11 cellular contexts compared by ENCODE assay signal in genomic region chr1:48227165-48228013, GRCh38. TPM values are rescaled to one million over a fixed set of nuclear protein-coding genes. Genes with fewer than 3 reads are reported as not detected.
DNase-seq lines count a peak whose midpoint lies in the region; ATAC-seq and TF ChIP-seq lines count a peak whose summit lies in the region.
"Had no signal": no experiment of that assay in that cellular context is flagged by ENCODE, and none has a peak within 500 bp of the region (broad histone marks: within the 10 kb centered on the region; RNA-seq: fewer than 3 reads in every experiment).

No MANE protein-coding gene starts in this region.

- H3K27ac ChIP-seq in heart left ventricle = no peak overlapping the region
- no peak overlapping the region for H3K27ac ChIP-seq in left ventricle myocardium inferior (replicated peaks)
- peak overlapping the region; percentile 74 for H3K27ac ChIP-seq in thymus (ENCODE audit: low read depth)
- no peak overlapping the region for H3K27ac ChIP-seq in ovary
- no peak overlapping the region for H3K27ac ChIP-seq in GM23338 (ENCODE audit: low read depth)
- H3K27ac ChIP-seq: C4-2B had no signal

- H3K4me2 ChIP-seq in GM23338 = no peak overlapping the region

- intact Hi-C loops in heart left ventricle (cut with DNase I) (loop anchor here in 1 of 10 donors (10.0 kb wide), 1 partner anchor 1053 kb away; no protein-coding TSS in a partner anchor), left ventricle myocardium inferior (cut with micrococcal nuclease) (no loop called here), ovary (cut with DNase I) (no loop called here)

- H3K4me1 Mint-ChIP-seq in activated T-helper 17 cell treated with anti-CD3 and anti-CD28 coated beads, Interleukin-2, amount 50 U/mL, for 72 hours = no peaks in the 10 kb centered on the region
- peaks cover 3% of the 10 kb centered on the region; the same call in 2 of the 3 replicates for H3K4me1 Mint-ChIP-seq in GM23338

- H3K36me3 Mint-ChIP-seq in activated T-helper 17 cell treated with anti-CD3 and anti-CD28 coated beads, Interleukin-2, amount 50 U/mL, for 72 hours (ENCODE audit: low read depth) = no peaks in the 10 kb centered on the region
- H3K36me3 Mint-ChIP-seq in GM23338 (ENCODE audit: low read depth) = no peaks in the 10 kb centered on the region

- DNase-seq in heart left ventricle (no peak), left ventricle myocardium inferior (no peak), ovary (no peak), omental fat pad (ENCODE audit: low spot score) (no peak), GM23338 (ENCODE audit: low spot score) (no peak)
- DNase-seq: NCI-H526 treated with DMSO at 0.1 percent for 48 hours, T-helper 9 cell had no signal

- H3K4me3 ChIP-seq in heart left ventricle = no peak overlapping the region
- H3K4me3 ChIP-seq in left ventricle myocardium inferior = no peak overlapping the region
- no peak overlapping the region for H3K4me3 ChIP-seq in thymus (ENCODE audit: low read length)
- no peak overlapping the region for H3K4me3 ChIP-seq in ovary
- no peak overlapping the region for H3K4me3 ChIP-seq in GM23338

- no peaks in the 10 kb centered on the region for H3K79me2 ChIP-seq in GM23338 (replicated peaks; ENCODE audit: insufficient read depth)

- TF ChIP-seq POLR2A in heart left ventricle (IDR thresholded peaks at IDR 0.05) (no peak), ovary (IDR thresholded peaks at IDR 0.05) (no peak)

- no peaks in the 10 kb centered on the region; the same call in 1 of the 2 replicates for H3K9me2 ChIP-seq in GM23338 (ENCODE audit: insufficient read depth)

- H3K9me3 ChIP-seq in heart left ventricle (no peaks in the 10 kb centered on the region), left ventricle myocardium inferior (replicated peaks) (no peaks in the 10 kb centered on the region), thymus (ENCODE audit: control insufficient read depth) (no peaks in the 10 kb centered on the region), ovary (no peaks in the 10 kb centered on the region)

- H4K20me1 ChIP-seq in GM23338 (replicated peaks; ENCODE audit: insufficient read depth) = no peaks in the 10 kb centered on the region

- no peaks in the 10 kb centered on the region for H3F3A ChIP-seq in GM23338 (replicated peaks; ENCODE audit: low read depth)

- H3K27me3 ChIP-seq in heart left ventricle (peaks cover 0 to 5% (median 0%) of the 10 kb centered on the region in 9 donors), left ventricle myocardium inferior (ENCODE audit: low read depth) (peaks cover 31% of the 10 kb centered on the region), thymus (ENCODE audit: control insufficient read depth, insufficient read depth) (no peaks in the 10 kb centered on the region), ovary (no peaks in the 10 kb centered on the region), GM23338 (ENCODE audit: insufficient read depth) (no peaks in the 10 kb centered on the region)

- no peaks in the 10 kb centered on the region for H3K9me3 Mint-ChIP-seq in activated T-helper 17 cell treated with anti-CD3 and anti-CD28 coated beads, Interleukin-2, amount 50 U/mL, for 72 hours
- no peaks in the 10 kb centered on the region for H3K9me3 Mint-ChIP-seq in GM23338

- H2AFZ ChIP-seq in GM23338 = no peak overlapping the region

- H3K27me3 Mint-ChIP-seq in activated T-helper 17 cell treated with anti-CD3 and anti-CD28 coated beads, Interleukin-2, amount 50 U/mL, for 72 hours = peaks cover 9% of the 10 kb centered on the region
- peaks cover 6% of the 10 kb centered on the region for H3K27me3 Mint-ChIP-seq in GM23338 (ENCODE audit: insufficient read depth, low read depth, poor library complexity)

- H3K4me3 Mint-ChIP-seq in activated T-helper 17 cell treated with anti-CD3 and anti-CD28 coated beads, Interleukin-2, amount 50 U/mL, for 72 hours = no peak overlapping the region
- H3K4me3 Mint-ChIP-seq in GM23338 = no peak overlapping the region

- no peaks in the 10 kb centered on the region for H3K36me3 ChIP-seq in heart left ventricle
- no peaks in the 10 kb centered on the region for H3K36me3 ChIP-seq in left ventricle myocardium inferior
- no peaks in the 10 kb centered on the region for H3K36me3 ChIP-seq in thymus (ENCODE audit: control insufficient read depth, insufficient read depth)
- no peaks in the 10 kb centered on the region for H3K36me3 ChIP-seq in ovary
- no peaks in the 10 kb centered on the region for H3K36me3 ChIP-seq in GM23338 (ENCODE audit: insufficient read depth)

- no peak for TF ChIP-seq EP300 in ovary (IDR thresholded peaks at IDR 0.05)

- peaks cover 0 to 17% (median 0%) of the 10 kb centered on the region in 12 donors for H3K4me1 ChIP-seq in heart left ventricle
- H3K4me1 ChIP-seq in left ventricle myocardium inferior = no peaks in the 10 kb centered on the region
- H3K4me1 ChIP-seq in thymus (ENCODE audit: control insufficient read depth, insufficient read depth, low read length) = no peaks in the 10 kb centered on the region
- no peaks in the 10 kb centered on the region for H3K4me1 ChIP-seq in ovary (ENCODE audit: insufficient read depth)
- no peaks in the 10 kb centered on the region; the same call in 1 of the 2 replicates for H3K4me1 ChIP-seq in GM23338 (ENCODE audit: insufficient read depth)

- ATAC-seq in heart left ventricle (peak in 3 of 4 donors; percentile 31 to 53 (median 32)), HG03442 (IDR thresholded peaks at IDR 0.05; ENCODE audit: unreplicated experiment) (peak; percentile 49), omental fat pad (ENCODE audit: low FRiP score) (no peak), GM23338 (no peak)
- ATAC-seq in activated T-helper 17 cell treated with anti-CD3 and anti-CD28 coated beads, Interleukin-2, amount 50 U/mL, for 72 hours (replicated peaks) = peak; percentile 28

- H3K27ac Mint-ChIP-seq in activated T-helper 17 cell treated with anti-CD3 and anti-CD28 coated beads, Interleukin-2, amount 50 U/mL, for 72 hours = no peak overlapping the region
- no peak overlapping the region for H3K27ac Mint-ChIP-seq in GM23338

- no peak for TF ChIP-seq CTCF in heart left ventricle (IDR thresholded peaks at IDR 0.05)
- no peak for TF ChIP-seq CTCF in left ventricle myocardium inferior (IDR thresholded peaks at IDR 0.05; ENCODE audit: borderline replicate concordance)
- no peak for TF ChIP-seq CTCF in ovary (IDR thresholded peaks at IDR 0.05)
- TF ChIP-seq CTCF in omental fat pad (IDR thresholded peaks at IDR 0.05) = no peak
- no peak for TF ChIP-seq CTCF in GM23338 (conservative IDR thresholded peaks at IDR 0.05; ENCODE audit: low read depth in 2 of 2)

- WGBS in heart left ventricle, 4 donors = 71 to 77% (median 75%) methylated on average over 10 of the region's 10 CpGs
- 55% methylated on average over 10 of the region's 10 CpGs for WGBS in thymus
- 77 to 86% (median 83%) methylated on average over 10 of the region's 10 CpGs for WGBS in ovary, 3 donors

TF ChIP-seq in GM23338, 12 proteins besides CTCF, POLR2A, EP300 and RAD21 (continues in another document):
- TF ChIP-seq ETS1 (IDR thresholded peaks at IDR 0.05) (no peak), REST (IDR thresholded peaks at IDR 0.05; ENCODE audit: unreplicated experiment) (no peak), NANOG (IDR thresholded peaks at IDR 0.05; ENCODE audit: borderline replicate concordance) (no peak)

RNA-seq across cellular contexts. Expression of gene SLC5A9, which starts 4.9 kb away (rescaled TPM):
- total RNA-seq in heart left ventricle = under 1 TPM in 6 of 9 donors, not detected in 3; 0.09 to 0.67 (median 0.27) TPM
- polyA plus RNA-seq in heart left ventricle = under 1 TPM; 0.04 to 0.08 TPM
- 0.36 TPM for total RNA-seq in left ventricle myocardium inferior
- not detected for total RNA-seq in activated T-helper 17 cell treated with anti-CD3 and anti-CD28 coated beads, Interleukin-2, amount 50 U/mL, for 72 hours
- polyA plus RNA-seq in thymus = 0.78 TPM
- 1 to 10 TPM in 1 of 7 donors, under 1 TPM in 3, not detected in 3; 0.36 to 1.4 (median 0.72) TPM for total RNA-seq in ovary
- polyA plus RNA-seq in ovary = under 1 TPM in 1 of 2 donors, not detected in 1; 0.01 TPM
- total RNA-seq in omental fat pad = under 1 TPM in 2 of 4 donors, not detected in 2; 0.12 to 0.47 TPM
- 0.10 TPM in 1 of 2 replicates, not detected in the other for total RNA-seq in GM23338 (2014; rRNA removed; shearing (Covaris generic))
- polyA plus RNA-seq in GM23338 (2016; fragmentation: Nextera tagmentation; extraction: Ambion mirVana) = 0.07 and 0.10 TPM in 2 replicates

Comparison
In these comparisons a context has a peak if more than half of its experiments do, and no peak if none do; other contexts are left out.
1. ATAC-seq: peak in heart left ventricle (3 of 4), HG03442 (single experiment) and activated T-helper 17 cell treated with anti-CD3 and anti-CD28 coated beads, Interleukin-2, amount 50 U/mL, for 72 hours (single experiment); none in omental fat pad (single experiment) and GM23338 (single experiment).